In the genomic region with DNA sequence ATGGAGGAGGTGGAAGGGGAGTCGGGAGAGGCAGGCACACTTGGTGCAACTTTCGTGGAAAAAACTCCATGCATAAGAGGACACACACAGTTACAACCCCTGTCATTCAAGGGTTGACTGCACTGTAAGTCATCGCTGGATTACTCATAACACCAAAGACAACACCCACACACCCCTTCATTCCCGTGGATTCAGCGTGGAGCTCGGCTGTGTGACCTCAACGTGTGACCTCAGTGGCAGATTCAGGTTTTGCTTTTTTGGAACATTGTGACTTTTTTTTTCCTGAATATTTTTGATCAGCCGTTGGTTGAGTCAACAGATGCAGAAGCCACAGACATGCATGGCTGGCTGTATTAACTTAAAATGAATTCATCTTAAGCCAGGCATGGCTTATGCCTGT, we compare ENCODE assay signal across 19 cellular contexts. TPM values are rescaled to one million over a fixed set of nuclear protein-coding genes. Genes with fewer than 3 reads are reported as not detected.
A peak's percentile ranks its signal among the peaks of the same experiment; 100 is the strongest.
DNase-seq lines count a peak whose midpoint lies in the region; ATAC-seq, FAIRE-seq and TF ChIP-seq lines count a peak whose summit lies in the region.
"Had no signal": no experiment of that assay in that cellular context is flagged by ENCODE, and none has a peak within 500 bp of the region (broad histone marks: within the 10 kb centered on the region; RNA-seq: fewer than 3 reads in every experiment).

No MANE protein-coding gene starts in this region.

- BruUV-seq in Calu3 (replicated peaks; lab: Mats Ljungman, UMichigan): no TSS peak

- ATAC-seq in stimulated activated naive CD8-positive, alpha-beta T cell treated with anti-CD3 and anti-CD28 coated beads, Interleukin-15, Interleukin-2, amounts not matched to agents 100 U/mL and 50 U/mL, for 24 hours: peak; percentile 81
- no peak for ATAC-seq in stimulated activated naive CD8-positive, alpha-beta T cell treated with anti-CD3 and anti-CD28 coated beads, Interleukin-15, amount 100 ng/mL, for 72 hours
- ATAC-seq: GM12878 had no signal

- H3K4me3 Mint-ChIP-seq in stimulated activated naive CD8-positive, alpha-beta T cell treated with anti-CD3 and anti-CD28 coated beads, Interleukin-15, amount 100 ng/mL, for 72 hours: no peak overlapping the region
- H3K4me3 Mint-ChIP-seq in Calu3 (ENCODE audit: low read depth, unreplicated experiment): no peak overlapping the region
- H3K4me3 Mint-ChIP-seq: activated CD4-positive, alpha-beta T cell treated with anti-CD3 and anti-CD28 coated beads, Interleukin-2, amount 10 ng/mL, durations not matched to agents 24 days and 14 days; CD14-positive monocyte; T-helper 1 cell treated with Interleukin-12 subunit alpha and Interleukin-12 subunit beta and Interleukin-4 antibody, amounts not matched to agents 30 μg/mL and 1 μg/mL, for 36 hours had no signal

- H3K27ac Mint-ChIP-seq in stimulated activated naive CD8-positive, alpha-beta T cell treated with anti-CD3 and anti-CD28 coated beads, Interleukin-15, amount 100 ng/mL, for 72 hours: no peak overlapping the region
- no peak overlapping the region for H3K27ac Mint-ChIP-seq in Calu3 (ENCODE audit: unreplicated experiment)
- H3K27ac Mint-ChIP-seq: activated CD4-positive, alpha-beta T cell treated with anti-CD3 and anti-CD28 coated beads, Interleukin-2, amount 10 ng/mL, durations not matched to agents 24 days and 14 days; CD14-positive monocyte; T-helper 1 cell treated with Interleukin-12 subunit alpha and Interleukin-12 subunit beta and Interleukin-4 antibody, amounts not matched to agents 30 μg/mL and 1 μg/mL, for 36 hours had no signal

- no peak overlapping the region for H3K4me3 ChIP-seq in fibroblast of mammary gland (ENCODE audit: control insufficient read depth, low read depth, low read length)
- H3K4me3 ChIP-seq: GM12878, spleen, testis had no signal

- H3K36me3 Mint-ChIP-seq in Calu3 (ENCODE audit: insufficient read depth, unreplicated experiment): no peaks in the 10 kb centered on the region
- H3K36me3 Mint-ChIP-seq: CD14-positive monocyte had no signal

- intact Hi-C loops in Calu3 (cut with micrococcal nuclease; ENCODE audit: unreplicated experiment): no loop called here

- TF ChIP-seq CTCF in fibroblast of mammary gland (conservative IDR thresholded peaks at IDR 0.05; ENCODE audit: control insufficient read depth, insufficient read depth, low read depth, low read length): no peak
- no peak for TF ChIP-seq CTCF in Calu3 (IDR thresholded peaks at IDR 0.05; ENCODE audit: unreplicated experiment)

- FAIRE-seq in RCC 7860 (lab: Jason Lieb, UNC): peak; percentile 95
- FAIRE-seq: GM12878, keratinocyte had no signal

- CTCF ChIA-PET in Calu3 (lab: Charles Lee): no interaction called here

- H3K4me1 Mint-ChIP-seq in stimulated activated naive CD8-positive, alpha-beta T cell treated with anti-CD3 and anti-CD28 coated beads, Interleukin-15, amount 100 ng/mL, for 72 hours: peaks cover 5% of the 10 kb centered on the region
- H3K4me1 Mint-ChIP-seq in Calu3 (ENCODE audit: low read depth, unreplicated experiment): peaks cover 22% of the 10 kb centered on the region
- H3K4me1 Mint-ChIP-seq: CD14-positive monocyte had no signal

- peaks cover 28% of the 10 kb centered on the region for H3K27me3 Mint-ChIP-seq in stimulated activated naive CD8-positive, alpha-beta T cell treated with anti-CD3 and anti-CD28 coated beads, Interleukin-15, amount 100 ng/mL, for 72 hours
- no peaks in the 10 kb centered on the region for H3K27me3 Mint-ChIP-seq in Calu3 (ENCODE audit: unreplicated experiment)
- H3K27me3 Mint-ChIP-seq: activated CD4-positive, alpha-beta T cell treated with anti-CD3 and anti-CD28 coated beads, Interleukin-2, amount 10 ng/mL, durations not matched to agents 24 days and 14 days had no signal

- H3K9me3 Mint-ChIP-seq in stimulated activated naive CD8-positive, alpha-beta T cell treated with anti-CD3 and anti-CD28 coated beads, Interleukin-15, amount 100 ng/mL, for 72 hours: peaks cover 35 to 40% of the 10 kb centered on the region in 2 donors
- H3K9me3 Mint-ChIP-seq in Calu3 (ENCODE audit: low read depth, unreplicated experiment): peaks cover 12% of the 10 kb centered on the region

- DNase-seq in stimulated activated naive CD8-positive, alpha-beta T cell treated with anti-CD3 and anti-CD28 coated beads, Interleukin-15, Interleukin-2, amounts not matched to agents 100 U/mL and 50 U/mL, for 24 hours: peak; percentile 25
- DNase-seq in stimulated activated naive CD8-positive, alpha-beta T cell treated with anti-CD3 and anti-CD28 coated beads, Interleukin-15, amount 100 ng/mL, for 72 hours: no peak
- DNase-seq in RCC 7860 (ENCODE audit: low spot score): peak; percentile 91
- peak; percentile 61 for DNase-seq in fibroblast of mammary gland (ENCODE audit: low read depth)
- no peak for DNase-seq in SIG-M5 treated with dmso at 0.1 percent for 504 hours (lab: John Stamatoyannopoulos, UW; ENCODE audit: unreplicated experiment)
- DNase-seq in NCI-H2081 treated with DMSO at 0.1 percent for 48 hours (lab: John Stamatoyannopoulos, UW): no peak
- no peak for DNase-seq in activated CD4-positive, CD25-positive, alpha-beta regulatory T cell treated with anti-CD3 and anti-CD28 coated beads, Interleukin-2, amount 50 U/mL, for 72 hours
- DNase-seq in Calu3: no peak
- DNase-seq: activated CD4-positive, alpha-beta T cell treated with anti-CD3 and anti-CD28 coated beads, Interleukin-2, amount 10 ng/mL, durations not matched to agents 24 days and 14 days; NCI-H187; NCI-H524; spleen; testis had no signal

RNA-seq across cellular contexts. Expression of a gene that starts 19.7 kb away (rescaled TPM):
- 51.2 and 145 TPM in 2 replicates for total RNA-seq in Calu3 (2022)
- total RNA-seq: activated CD4-positive, alpha-beta T cell treated with anti-CD3 and anti-CD28 coated beads, Interleukin-2, amount 10 ng/mL, durations not matched to agents 24 days and 14 days; Daoy; glomerular endothelial cell; GM12878; spleen had no signal

Comparison
In these comparisons a context has a peak if more than half of its experiments do, and no peak if none do; other contexts are left out.
1. DNase-seq: peak in stimulated activated naive CD8-positive, alpha-beta T cell treated with anti-CD3 and anti-CD28 coated beads, Interleukin-15, Interleukin-2, amounts not matched to agents 100 U/mL and 50 U/mL, for 24 hours (single experiment), RCC 7860 (single experiment) and fibroblast of mammary gland (single experiment); none in stimulated activated naive CD8-positive, alpha-beta T cell treated with anti-CD3 and anti-CD28 coated beads, Interleukin-15, amount 100 ng/mL, for 72 hours (0 of 2), SIG-M5 treated with dmso at 0.1 percent for 504 hours (single experiment), NCI-H2081 treated with DMSO at 0.1 percent for 48 hours (single experiment), activated CD4-positive, CD25-positive, alpha-beta regulatory T cell treated with anti-CD3 and anti-CD28 coated beads, Interleukin-2, amount 50 U/mL, for 72 hours (single experiment) and Calu3 (single experiment).